Comparison of ENCODE assay signal across 8 cellular contexts in the genomic region with DNA sequence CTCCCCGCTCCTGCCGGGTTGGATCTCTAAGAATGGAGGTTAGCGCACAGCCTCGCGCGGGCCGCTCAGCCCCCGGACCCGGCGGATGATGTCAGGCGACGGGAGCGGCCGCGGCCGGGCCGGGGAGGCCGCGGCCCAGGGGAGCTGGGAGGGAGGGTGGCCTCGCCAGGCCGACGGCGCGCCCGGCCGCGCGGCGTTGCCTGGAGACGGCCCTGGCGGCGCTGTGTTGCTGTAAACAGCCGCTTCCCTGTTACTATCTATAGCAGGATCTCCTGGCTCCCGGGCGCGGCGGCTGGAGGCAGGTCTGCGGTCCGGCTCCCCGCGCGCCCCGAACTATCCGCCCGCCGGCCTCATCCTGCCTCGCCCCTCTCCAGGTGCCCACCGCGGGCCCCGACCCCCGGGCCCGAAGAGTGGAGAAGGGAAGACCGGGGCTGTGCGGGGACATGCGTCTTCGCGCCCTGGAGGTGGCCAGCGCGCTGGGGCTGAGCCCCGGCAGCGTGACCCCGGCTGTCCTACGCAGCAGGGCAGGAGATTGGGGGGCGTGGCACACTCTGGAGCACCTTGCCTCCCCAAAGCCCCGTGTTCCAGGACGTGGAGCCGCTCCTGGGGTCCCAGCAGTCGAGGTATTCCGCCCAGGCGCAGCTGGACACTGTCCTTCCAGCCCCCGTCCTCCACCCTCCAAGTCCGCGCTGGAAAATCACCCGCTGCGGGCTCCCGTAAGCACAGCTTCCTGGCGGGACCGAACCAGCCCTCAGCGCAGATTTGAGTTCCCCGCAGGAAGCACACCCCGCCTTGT.
DNase-seq lines count a peak whose midpoint lies in the region; ATAC-seq and TF ChIP-seq lines count a peak whose summit lies in the region.

No MANE protein-coding gene starts in this region.

- H3K4me3 ChIP-seq in cardiac fibroblast (replicated peaks in 1 of 2; ENCODE audit: low read depth in 2 of 2, low read length in 2 of 2), result peak overlapping the region; percentile 43 to 65
- H3K4me3 ChIP-seq in iPS-18c (ENCODE audit: insufficient read depth, low read depth, low read length), result peak overlapping the region; percentile 71

- DNase-seq in stimulated activated CD4-positive, alpha-beta T cell treated with anti-CD3 and anti-CD28 coated beads, Interleukin-15, amount 100 ng/mL, for 24 hours, result peak; percentile 58
- no peak for DNase-seq in stimulated activated CD4-positive, alpha-beta T cell treated with anti-CD3 and anti-CD28 coated beads, Interleukin-1b, Interleukin-23, amount 100 ng/mL, for 48 hours
- DNase-seq in NCI-H146 (lab: John Stamatoyannopoulos, UW) (peak; percentile 59), T1000 (lab: John Stamatoyannopoulos, UW) (peak; percentile 77), cardiac fibroblast (ENCODE audit: low read depth in 2 of 2) (peak; percentile 89 to 96), retina (peak; percentile 93)

- no peak for ATAC-seq in HG02571 (IDR thresholded peaks at IDR 0.05; ENCODE audit: unreplicated experiment)

- no peaks in the 10 kb centered on the region for H3K9me3 ChIP-seq in iPS-18c (ENCODE audit: control insufficient read depth, insufficient read depth, low read length)

- no peak for TF ChIP-seq CTCF in cardiac fibroblast (IDR thresholded peaks at IDR 0.05; ENCODE audit: low read depth, low read length)
